Comparison of ENCODE assay signal across 8 cellular contexts in the genomic region with DNA sequence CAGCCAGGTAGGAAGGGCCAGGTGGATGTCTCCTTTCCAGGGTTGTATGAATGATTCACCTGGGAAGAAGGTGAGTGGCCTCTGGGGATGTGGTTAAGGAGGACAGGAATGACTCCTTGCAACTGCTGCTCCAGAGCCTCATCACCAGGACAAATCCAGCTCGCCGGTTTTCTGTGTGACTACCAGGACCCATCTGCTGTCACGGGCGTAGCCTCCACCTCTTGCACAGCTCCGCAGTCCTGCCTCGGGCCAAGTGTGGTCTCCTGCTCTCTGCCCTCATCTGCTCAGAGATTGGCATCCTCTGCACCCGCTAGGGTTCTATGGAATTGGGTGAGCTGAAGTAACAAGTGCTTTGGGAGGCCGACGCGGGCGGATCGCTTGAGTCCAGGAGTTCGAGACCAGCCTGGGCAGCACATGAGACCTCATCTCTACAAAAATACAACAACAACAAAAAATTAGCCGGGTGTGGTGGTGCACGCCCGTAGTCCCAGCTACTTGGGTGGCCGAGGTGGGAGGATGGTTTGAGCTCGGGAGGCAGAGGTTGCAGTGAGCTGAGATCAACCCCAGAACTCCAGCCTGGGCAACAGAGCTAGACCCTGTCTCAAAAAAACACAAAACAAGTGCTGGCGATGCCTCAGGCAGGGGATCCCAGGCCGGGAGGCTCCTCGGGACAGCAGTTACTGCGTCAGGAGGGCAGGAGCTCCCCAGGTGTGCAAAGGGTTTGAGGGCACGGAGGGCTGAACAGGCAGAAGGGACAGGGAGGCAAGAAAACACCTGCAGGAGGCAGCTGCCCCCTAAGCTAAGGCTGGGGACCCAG. TPM values are rescaled to one million over a fixed set of nuclear protein-coding genes. Genes with fewer than 3 reads are reported as not detected.
DNase-seq lines count a peak whose midpoint lies in the region; ATAC-seq and TF ChIP-seq lines count a peak whose summit lies in the region.

No MANE protein-coding gene starts in this region.

- peak in 2 of 7 experiments; percentile 12 to 19 for DNase-seq in CD8-positive, alpha-beta T cell
- DNase-seq in epithelial cell of esophagus (ENCODE audit: low read depth) = peak; percentile 76
- no peak for DNase-seq in osteocyte (ENCODE audit: extremely low spot score, unreplicated experiment)
- DNase-seq in NCI-H2171 (lab: John Stamatoyannopoulos, UW) = no peak
- DNase-seq in mesenteric fat pad (ENCODE audit: low spot score) = no peak
- no peak for DNase-seq in NCI-H748 (lab: John Stamatoyannopoulos, UW; ENCODE audit: unreplicated experiment)

- H3K27me3 Mint-ChIP-seq in CD8-positive, alpha-beta T cell (ENCODE audit: low read depth) = no peaks in the 10 kb centered on the region
- H3K27me3 Mint-ChIP-seq in osteocyte (ENCODE audit: unreplicated experiment) = no peaks in the 10 kb centered on the region

- intact Hi-C loops in CD8-positive, alpha-beta T cell (cut with DNase I, micrococcal nuclease) = loop anchor here (1.0 to 10.0 kb wide), 10 partner anchors 31 to 901 kb away; partner anchors contain the start of genes DTYMK (in 2 of the 2), FARP2 (in 2 of the 2), ING5 (in 2 of the 2) and HDLBP (in 1 of the 2)

- peaks cover 14% of the 10 kb centered on the region for H3K4me1 ChIP-seq in CD8-positive, alpha-beta T cell (ENCODE audit: insufficient read depth, low read length)
- peaks cover 17% of the 10 kb centered on the region for H3K4me1 ChIP-seq in OCI-LY1 (ENCODE audit: insufficient read depth, low read length, severe bottlenecking)

- peak overlapping the region; percentile 41 for H3K27ac ChIP-seq in CD8-positive, alpha-beta T cell (ENCODE audit: low read depth, low read length)
- H3K27ac ChIP-seq in OCI-LY1 (ENCODE audit: low read depth, low read length, poor library complexity, severe bottlenecking) = no peak overlapping the region

- H3K9me3 Mint-ChIP-seq in CD8-positive, alpha-beta T cell = no peaks in the 10 kb centered on the region
- no peaks in the 10 kb centered on the region for H3K9me3 Mint-ChIP-seq in osteocyte (ENCODE audit: unreplicated experiment)

- peak overlapping the region; percentile 68 for H3K4me3 Mint-ChIP-seq in CD8-positive, alpha-beta T cell
- H3K4me3 Mint-ChIP-seq in osteocyte (ENCODE audit: unreplicated experiment) = peak overlapping the region; percentile 65

- H3F3A ChIP-seq in OCI-LY1 (ENCODE audit: insufficient read depth, low read length) = no peaks in the 10 kb centered on the region

- peak overlapping the region; percentile 14; the same call in 1 of the 2 replicates for H3K9ac ChIP-seq in OCI-LY1 (ENCODE audit: low read length)

- POLR2A ChIA-PET in CD8-positive, alpha-beta T cell (lab: Charles Lee) = interaction anchor here (1.0 to 2.3 kb wide), 11 partner anchors 9 to 149 kb away, joined by 3 to 27 read pairs (median 5); partner anchors contain the start of genes DTYMK and ING5

- peak overlapping the region; percentile 60 for H3K27ac Mint-ChIP-seq in CD8-positive, alpha-beta T cell
- no peak overlapping the region for H3K27ac Mint-ChIP-seq in osteocyte (ENCODE audit: unreplicated experiment)

- H3K9me2 ChIP-seq in OCI-LY1 (ENCODE audit: low read depth, low read length) = no peaks in the 10 kb centered on the region

- no peaks in the 10 kb centered on the region for H3K79me2 ChIP-seq in OCI-LY1 (ENCODE audit: insufficient read depth, low read length)

- ATAC-seq in CD8-positive, alpha-beta T cell = no peak
- ATAC-seq in HG03571 (IDR thresholded peaks at IDR 0.05; ENCODE audit: unreplicated experiment) = no peak

- H3K36me3 ChIP-seq in CD8-positive, alpha-beta T cell (ENCODE audit: insufficient read depth, low read length) = no peaks in the 10 kb centered on the region
- H3K36me3 ChIP-seq in OCI-LY1 (ENCODE audit: insufficient read depth, low read length) = peaks cover 4% of the 10 kb centered on the region; the same call in 1 of the 2 replicates

- H3K4me2 ChIP-seq in OCI-LY1 (ENCODE audit: low read length) = peak overlapping the region; percentile 49

- H4K20me1 ChIP-seq in OCI-LY1 (ENCODE audit: insufficient read depth, low read length) = no peaks in the 10 kb centered on the region

- peaks cover 16% of the 10 kb centered on the region for H3K4me1 Mint-ChIP-seq in CD8-positive, alpha-beta T cell (ENCODE audit: low read depth)
- peaks cover 17% of the 10 kb centered on the region for H3K4me1 Mint-ChIP-seq in osteocyte (ENCODE audit: unreplicated experiment)

- H3K9me3 ChIP-seq in CD8-positive, alpha-beta T cell (ENCODE audit: low read length) = no peaks in the 10 kb centered on the region
- H3K9me3 ChIP-seq in OCI-LY1 (ENCODE audit: low read length) = no peaks in the 10 kb centered on the region

- no peak overlapping the region for H2AFZ ChIP-seq in OCI-LY1 (ENCODE audit: low read length)

- H3K4me3 ChIP-seq in CD8-positive, alpha-beta T cell (ENCODE audit: low read depth, low read length) = peak overlapping the region; percentile 70
- H3K4me3 ChIP-seq in OCI-LY1 (ENCODE audit: low read depth, low read length, poor library complexity, severe bottlenecking) = peak overlapping the region; percentile 90
- H3K4me3 ChIP-seq in epithelial cell of esophagus (ENCODE audit: low read length) = peak overlapping the region; percentile 34

- CTCF ChIA-PET in CD8-positive, alpha-beta T cell (lab: Charles Lee) = interaction anchor here (0.9 to 3.7 kb wide), 7 partner anchors 9 to 882 kb away, joined by 3 to 19 read pairs (median 4); partner anchors contain the start of gene ING5

- H3K27me3 ChIP-seq in CD8-positive, alpha-beta T cell (ENCODE audit: insufficient read depth, low read length) = no peaks in the 10 kb centered on the region
- H3K27me3 ChIP-seq in OCI-LY1 (ENCODE audit: insufficient read depth, low read length) = no peaks in the 10 kb centered on the region

- H3K36me3 Mint-ChIP-seq in CD8-positive, alpha-beta T cell = peaks cover 2% of the 10 kb centered on the region
- peaks cover 5% of the 10 kb centered on the region for H3K36me3 Mint-ChIP-seq in osteocyte (ENCODE audit: unreplicated experiment)

- no peak for TF ChIP-seq CTCF in CD8-positive, alpha-beta T cell (IDR thresholded peaks at IDR 0.05)
- TF ChIP-seq CTCF in OCI-LY1 (IDR thresholded peaks at IDR 0.05; ENCODE audit: low read length) = no peak
- TF ChIP-seq CTCF in epithelial cell of esophagus (IDR thresholded peaks at IDR 0.05; ENCODE audit: insufficient read depth, low read depth, low read length, missing control alignments) = peak; percentile 3
- TF ChIP-seq CTCF in osteocyte (IDR thresholded peaks at IDR 0.05) = no peak

RNA-seq across cellular contexts. Expression of gene D2HGDH, which starts 0.8 kb away (rescaled TPM):
- total RNA-seq in CD8-positive, alpha-beta T cell = 10 to 100 TPM; 41.6 to 46.4 TPM
- total RNA-seq in osteocyte = 32.5 and 36.8 TPM in 2 replicates
- 27.0 TPM for total RNA-seq in mesenteric fat pad

RNA-seq across cellular contexts. Expression of gene ING5, which starts 31.8 kb away (rescaled TPM):
- 10 to 100 TPM; 32.5 to 34.9 TPM for total RNA-seq in CD8-positive, alpha-beta T cell
- 29.4 and 32.0 TPM in 2 replicates for total RNA-seq in osteocyte
- 29.1 TPM for total RNA-seq in mesenteric fat pad

RNA-seq across cellular contexts. Expression of gene GAL3ST2, which starts 43.0 kb away (rescaled TPM):
- 1 to 10 TPM in 1 of 2 experiments, under 1 TPM in 1; 0.81 to 1.1 TPM for total RNA-seq in CD8-positive, alpha-beta T cell
- total RNA-seq in osteocyte = 0.48 TPM in 1 of 2 replicates, not detected in the other
- not detected for total RNA-seq in mesenteric fat pad

RNA-seq across cellular contexts. Expression of gene DTYMK, which starts 47.0 kb away (rescaled TPM):
- total RNA-seq in CD8-positive, alpha-beta T cell = 1 to 10 TPM; 3.7 to 6.0 TPM
- total RNA-seq in osteocyte = 26.3 and 28.8 TPM in 2 replicates
- total RNA-seq in mesenteric fat pad = 22.1 TPM

Comparison
In these comparisons a context has a peak if more than half of its experiments do, and no peak if none do; other contexts are left out.
1. H3K4me3 ChIP-seq: peak in every context shown above with its lines; median percentile 90 in OCI-LY1; 70 in CD8-positive, alpha-beta T cell; 34 in epithelial cell of esophagus.